In the genomic region with DNA sequence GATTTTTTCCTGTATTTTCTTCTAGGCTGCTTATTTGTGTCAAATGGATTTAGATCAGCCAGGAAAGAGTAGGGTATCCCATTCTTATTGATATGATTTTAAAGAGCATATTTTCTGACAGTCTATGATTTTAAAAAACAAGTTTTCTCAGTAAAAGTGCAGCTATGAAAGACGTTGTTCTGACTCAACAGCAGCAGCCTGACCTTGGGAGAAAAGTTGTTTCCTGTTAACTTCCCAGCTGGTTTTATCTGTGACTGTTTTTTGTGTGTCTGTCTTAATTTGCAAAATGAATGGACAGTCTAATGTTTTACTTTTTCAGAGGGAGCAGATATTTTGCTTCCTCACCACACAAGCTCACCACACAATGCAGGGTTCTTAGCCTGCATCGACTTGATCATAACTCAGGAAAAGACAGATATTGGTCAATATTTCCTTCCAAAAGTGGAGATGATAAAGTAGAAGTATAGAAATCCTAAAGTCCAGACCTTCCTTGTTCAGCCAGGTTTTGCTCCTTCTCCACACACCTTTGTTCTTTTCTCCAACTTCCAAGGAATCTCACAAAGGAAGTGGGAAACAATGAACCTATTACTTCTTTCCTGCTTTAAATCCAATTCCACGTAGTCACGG, we compare ENCODE assay signal across 8 cellular contexts. TPM values are rescaled to one million over a fixed set of nuclear protein-coding genes. Genes with fewer than 3 reads are reported as not detected.
DNase-seq lines count a peak whose midpoint lies in the region; ATAC-seq, FAIRE-seq and TF ChIP-seq lines count a peak whose summit lies in the region.

No MANE protein-coding gene starts in this region.

- ATAC-seq in activated B cell treated with CpG ODN at 0.5 μM for 24 hours (ENCODE audit: low read depth), result no peak
- ATAC-seq in activated CD4-positive, CD25-positive, alpha-beta regulatory T cell treated with anti-CD3 and anti-CD28 coated beads, Interleukin-2, amount 50 U/mL, for 24 hours, result no peak

- H3K27me3 Mint-ChIP-seq in activated CD4-positive, alpha-beta T cell treated with anti-CD3 and anti-CD28 coated beads, Interleukin-2, amount 10 ng/mL, durations not matched to agents 24 days and 14 days, result peaks cover 30% of the 10 kb centered on the region
- H3K27me3 Mint-ChIP-seq in activated B cell treated with CpG ODN at 0.5 μM for 24 hours, result peaks cover 6% of the 10 kb centered on the region

- FAIRE-seq in small intestine (lab: Jason Lieb, UNC) (no peak), GM12892 (lab: Jason Lieb, UNC) (no peak)

- peaks cover 39% of the 10 kb centered on the region for H3K79me2 ChIP-seq in hepatocyte

- peak overlapping the region; percentile 33 for H3K4me3 ChIP-seq in hepatocyte
- peak overlapping the region in 1 of 2 donors; percentile 100 for H3K4me3 ChIP-seq in small intestine (ENCODE audit: low read depth in 1 of 2, low read length in 2 of 2)

- 10% methylated on average over 4 of the region's 4 CpGs for WGBS in hepatocyte (ENCODE audit: low lambda C conversion rate, missing lambda C conversion rate)
- 2 to 6% (median 6%) methylated on average over 4 of the region's 4 CpGs for WGBS in small intestine, 3 donors

- H3K27me3 ChIP-seq in hepatocyte, result no peaks in the 10 kb centered on the region
- no peaks in the 10 kb centered on the region for H3K27me3 ChIP-seq in small intestine (ENCODE audit: control insufficient read depth in 2 of 2, insufficient read depth in 2 of 2, low read length in 2 of 2)

- CTCF ChIA-PET in activated B cell treated with CpG ODN at 0.5 μM for 24 hours (lab: Charles Lee), result interaction anchor here (1.1 kb wide), 1 partner anchor 71 kb away, joined by 3 read pairs; no protein-coding TSS in a partner anchor

- intact Hi-C loops in activated CD4-positive, alpha-beta T cell treated with anti-CD3 and anti-CD28 coated beads, Interleukin-2, amount 10 ng/mL, durations not matched to agents 24 days and 14 days (cut with micrococcal nuclease), result loop anchor here (10.0 kb wide), 2 partner anchors 1092 to 1358 kb away; a partner anchor contains a TSS
- intact Hi-C loops in activated B cell treated with CpG ODN at 0.5 μM for 24 hours (cut with micrococcal nuclease), result loop anchor here (5.0 kb wide), 1 partner anchor 1090 kb away; a partner anchor contains a TSS

- peaks cover 7% of the 10 kb centered on the region for H4K20me1 ChIP-seq in hepatocyte (ENCODE audit: insufficient read depth, poor library complexity, severe bottlenecking)

- no peak for DNase-seq in activated CD4-positive, alpha-beta T cell treated with anti-CD3 and anti-CD28 coated beads, Interleukin-2, amount 10 ng/mL, durations not matched to agents 24 days and 14 days
- DNase-seq in activated CD4-positive, alpha-beta T cell treated with anti-CD3 and anti-CD28 coated beads, Interleukin-2, amount 50 U/mL, for 4 hours, result no peak
- no peak for DNase-seq in activated B cell treated with CpG ODN at 0.5 μM for 24 hours
- no peak for DNase-seq in hepatocyte (ENCODE audit: low spot score)
- no peak for DNase-seq in small intestine
- no peak for DNase-seq in GM12892 (ENCODE audit: insufficient read length)
- DNase-seq in iPS-NIHi7 (ENCODE audit: extremely low spot score), result no peak

- H2AFZ ChIP-seq in hepatocyte, result peak overlapping the region; percentile 85

- no peaks in the 10 kb centered on the region for H3K36me3 ChIP-seq in hepatocyte (replicated peaks; ENCODE audit: insufficient read depth, low read depth)
- H3K36me3 ChIP-seq in small intestine (ENCODE audit: control insufficient read depth in 2 of 2, insufficient read depth in 2 of 2, low read length in 2 of 2), result no peaks in the 10 kb centered on the region

- no peaks in the 10 kb centered on the region for H3K9me2 ChIP-seq in hepatocyte (replicated peaks; ENCODE audit: insufficient read depth)

- H3K27ac ChIP-seq in hepatocyte (peak overlapping the region; percentile 94), small intestine (ENCODE audit: low read depth in 1 of 2, low read length in 1 of 2) (peak overlapping the region; percentile 99)

- H3K4me3 Mint-ChIP-seq in activated CD4-positive, alpha-beta T cell treated with anti-CD3 and anti-CD28 coated beads, Interleukin-2, amount 10 ng/mL, durations not matched to agents 24 days and 14 days, result peak overlapping the region; percentile 85
- peak overlapping the region; percentile 87 for H3K4me3 Mint-ChIP-seq in activated B cell treated with CpG ODN at 0.5 μM for 24 hours

- TF ChIP-seq POLR2A in GM12892 (IDR thresholded peaks at IDR 0.05; ENCODE audit: low read depth, low read length), result no peak

- H3K36me3 Mint-ChIP-seq in activated CD4-positive, alpha-beta T cell treated with anti-CD3 and anti-CD28 coated beads, Interleukin-2, amount 10 ng/mL, durations not matched to agents 24 days and 14 days (ENCODE audit: low read depth), result peaks cover 18% of the 10 kb centered on the region
- peaks cover 23% of the 10 kb centered on the region for H3K36me3 Mint-ChIP-seq in activated B cell treated with CpG ODN at 0.5 μM for 24 hours (ENCODE audit: low read depth)

- POLR2A ChIA-PET in activated B cell treated with CpG ODN at 0.5 μM for 24 hours (lab: Charles Lee), result interaction anchor here (0.7 kb wide), 1 partner anchor 10 kb away, joined by 4 read pairs; no protein-coding TSS in a partner anchor

- H3K9me3 ChIP-seq in hepatocyte (ENCODE audit: low read depth), result no peaks in the 10 kb centered on the region
- H3K9me3 ChIP-seq in small intestine (ENCODE audit: control insufficient read depth, low read depth), result no peaks in the 10 kb centered on the region

- no peak overlapping the region for H3K27ac Mint-ChIP-seq in activated CD4-positive, alpha-beta T cell treated with anti-CD3 and anti-CD28 coated beads, Interleukin-2, amount 10 ng/mL, durations not matched to agents 24 days and 14 days
- no peak overlapping the region for H3K27ac Mint-ChIP-seq in activated B cell treated with CpG ODN at 0.5 μM for 24 hours

- H3K9me3 Mint-ChIP-seq in activated CD4-positive, alpha-beta T cell treated with anti-CD3 and anti-CD28 coated beads, Interleukin-2, amount 10 ng/mL, durations not matched to agents 24 days and 14 days, result no peaks in the 10 kb centered on the region
- no peaks in the 10 kb centered on the region for H3K9me3 Mint-ChIP-seq in activated B cell treated with CpG ODN at 0.5 μM for 24 hours

- peak overlapping the region; percentile 76 for H3K4me2 ChIP-seq in hepatocyte

- TF ChIP-seq CTCF in activated B cell treated with CpG ODN at 0.5 μM for 24 hours (IDR thresholded peaks at IDR 0.05) (no peak), hepatocyte (IDR thresholded peaks at IDR 0.05; ENCODE audit: poor library complexity) (no peak)

- H3K4me1 Mint-ChIP-seq in activated CD4-positive, alpha-beta T cell treated with anti-CD3 and anti-CD28 coated beads, Interleukin-2, amount 10 ng/mL, durations not matched to agents 24 days and 14 days, result peaks cover 16% of the 10 kb centered on the region
- H3K4me1 Mint-ChIP-seq in activated B cell treated with CpG ODN at 0.5 μM for 24 hours, result peaks cover 18% of the 10 kb centered on the region

- H3K4me1 ChIP-seq in hepatocyte (ENCODE audit: insufficient read depth), result peaks cover 19% of the 10 kb centered on the region
- H3K4me1 ChIP-seq in small intestine (ENCODE audit: control insufficient read depth in 2 of 2, insufficient read depth in 1 of 2, low read depth in 1 of 2, low read length in 1 of 2), result no peaks in the 10 kb centered on the region

RNA-seq across cellular contexts. Expression of a gene that starts 0.7 kb away (rescaled TPM):
- total RNA-seq in activated CD4-positive, alpha-beta T cell treated with anti-CD3 and anti-CD28 coated beads, Interleukin-2, amount 10 ng/mL, durations not matched to agents 24 days and 14 days, result 9.4 and 10.0 TPM in 2 replicates
- 12.0 and 14.3 TPM in 2 replicates for total RNA-seq in activated B cell treated with CpG ODN at 0.5 μM for 24 hours
- 29.4 and 32.0 TPM in 2 replicates for total RNA-seq in hepatocyte
- polyA plus RNA-seq in hepatocyte, result 20.0 and 26.3 TPM in 2 replicates
- polyA plus RNA-seq in small intestine, result 1 to 10 TPM; 4.1 to 6.7 (median 6.5) TPM
- polyA plus RNA-seq in GM12892 (2012; ENCODE audit: missing spikeins), result 8.7 TPM

RNA-seq across cellular contexts. Expression of a gene that starts 58.2 kb away (rescaled TPM):
- total RNA-seq in activated CD4-positive, alpha-beta T cell treated with anti-CD3 and anti-CD28 coated beads, Interleukin-2, amount 10 ng/mL, durations not matched to agents 24 days and 14 days, result not detected in 2 replicates
- total RNA-seq in activated B cell treated with CpG ODN at 0.5 μM for 24 hours (0.42 and 0.49 TPM in 2 replicates), hepatocyte (105 and 137 TPM in 2 replicates)
- polyA plus RNA-seq in hepatocyte (284 and 334 TPM in 2 replicates), small intestine (10 to 100 TPM in 1 of 3 donors, 1 to 10 TPM in 2; 1.1 to 24.4 (median 3.8) TPM)
- not detected for polyA plus RNA-seq in GM12892 (2012; ENCODE audit: missing spikeins)

Comparison
In these comparisons a context has a peak if more than half of its experiments do, and no peak if none do; other contexts are left out.
1. RNA of a gene that starts 58.2 kb away (total RNA-seq): 105 to 137 TPM in hepatocyte; 0.42 to 0.49 TPM in activated B cell treated with CpG ODN at 0.5 μM for 24 hours and not detected in activated CD4-positive, alpha-beta T cell treated with anti-CD3 and anti-CD28 coated beads, Interleukin-2, amount 10 ng/mL, durations not matched to agents 24 days and 14 days; every median in the first group is over 10 times any median in the second.